ENCODE assay signal across 8 cellular contexts in the genomic region with DNA sequence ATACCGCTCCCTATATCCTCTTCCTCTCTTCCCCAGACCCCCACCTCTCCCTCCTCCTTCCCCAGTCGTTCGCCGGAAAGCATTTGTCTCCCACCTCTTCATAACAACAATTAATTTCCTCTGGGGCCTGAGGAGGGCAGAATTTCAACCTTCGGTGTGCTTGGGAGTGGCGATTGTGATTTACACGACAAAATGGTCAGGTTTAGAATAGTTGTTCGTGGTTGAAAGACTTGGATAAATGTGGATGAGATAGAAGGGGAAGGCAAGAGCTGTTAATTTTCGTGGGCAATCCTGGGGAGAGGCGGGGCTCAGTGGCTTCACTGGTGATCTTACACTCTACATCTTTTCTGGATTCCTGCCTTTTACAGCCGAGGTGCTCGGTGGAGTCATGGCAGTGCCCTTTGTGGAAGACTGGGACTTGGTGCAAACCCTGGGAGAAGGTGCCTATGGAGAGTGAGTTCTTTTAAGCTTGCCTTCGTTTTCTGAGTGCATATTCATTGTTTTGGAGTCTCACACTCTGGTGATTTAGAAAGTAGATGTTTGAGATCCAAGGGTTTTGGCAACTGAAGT. TPM values are rescaled to one million over a fixed set of nuclear protein-coding genes. Genes with fewer than 3 reads are reported as not detected.
DNase-seq lines count a peak whose midpoint lies in the region; ATAC-seq, FAIRE-seq and TF ChIP-seq lines count a peak whose summit lies in the region.

No MANE protein-coding gene starts in this region.

- peak overlapping the region; percentile 37 for H3K27ac Mint-ChIP-seq in stimulated activated naive B cell treated with anti-CD40 and anti-IgM and Interleukin-4, amounts not matched to agents 10 μg/mL and 1 μg/mL and 100 μg/mL, for 72 hours

- peak; percentile 9 for FAIRE-seq in keratinocyte (lab: Jason Lieb, UNC)

- H3K9me3 ChIP-seq in keratinocyte (ENCODE audit: control insufficient read depth, low read depth, low read length), result no peaks in the 10 kb centered on the region

- H3K79me2 ChIP-seq in ACC112 (ENCODE audit: control insufficient read depth, insufficient read depth, low read length, unreplicated experiment), result peaks cover 23% of the 10 kb centered on the region
- H3K79me2 ChIP-seq in keratinocyte (ENCODE audit: control insufficient read depth, insufficient read depth, low read length), result peaks cover 8% of the 10 kb centered on the region

- TF ChIP-seq CTCF in GM12872 (IDR thresholded peaks at IDR 0.05; ENCODE audit: insufficient read depth, low read depth, low read length) (peak; percentile 37; the same call in 1 of the 3 replicates), astrocyte of the spinal cord (IDR thresholded peaks at IDR 0.05; ENCODE audit: low read depth, low read length) (peak; percentile 46), keratinocyte (optimal IDR thresholded peaks at IDR 0.05 in 1 of 3, IDR thresholded peaks at IDR 0.05 in 1 of 3, conservative IDR thresholded peaks at IDR 0.05 in 1 of 3; ENCODE audit: extremely low read depth in 1 of 3, insufficient read depth in 2 of 3, low read length in 3 of 3) (peak; percentile 16 to 47 (median 44))

- H3K9me3 Mint-ChIP-seq in stimulated activated naive B cell treated with anti-CD40 and anti-IgM and Interleukin-4, amounts not matched to agents 10 μg/mL and 1 μg/mL and 100 μg/mL, for 72 hours, result no peaks in the 10 kb centered on the region

- peaks cover 26% of the 10 kb centered on the region for H3K4me1 ChIP-seq in ACC112 (ENCODE audit: control insufficient read depth, insufficient read depth, low read length, unreplicated experiment)
- peaks cover 27% of the 10 kb centered on the region for H3K4me1 ChIP-seq in keratinocyte (ENCODE audit: control insufficient read depth, extremely low read depth, insufficient read depth, low read length)

- dilution Hi-C loops in keratinocyte (cut with MboI; ENCODE audit: extremely low pct_ligation_motif_present, low sequenced_read_pairs), result no loop called here

- in situ Hi-C loops in astrocyte of the spinal cord (cut with HindIII; ENCODE audit: low sequenced_read_pairs), result no loop called here

- H3K36me3 ChIP-seq in ACC112 (ENCODE audit: insufficient read depth, low read length) (peaks cover 12% of the 10 kb centered on the region), keratinocyte (ENCODE audit: control insufficient read depth in 2 of 2, extremely low read depth in 1 of 2, insufficient read depth in 2 of 2, low read length in 2 of 2) (peaks cover 3 to 8% of the 10 kb centered on the region in 2 experiments)

- peak; percentile 96 to 97 for DNase-seq in NCI-H526 (lab: John Stamatoyannopoulos, UW)
- no peak for DNase-seq in astrocyte of the spinal cord (ENCODE audit: low read depth, low spot score)
- no peak for DNase-seq in keratinocyte (ENCODE audit: low read depth, low spot score)
- DNase-seq in stimulated activated naive B cell treated with anti-CD40 and anti-IgM and Interleukin-4, amounts not matched to agents 10 μg/mL and 1 μg/mL and 100 μg/mL, for 72 hours, result no peak
- no peak for DNase-seq in islet precursor cell

- no peaks in the 10 kb centered on the region for H3K27me3 Mint-ChIP-seq in stimulated activated naive B cell treated with anti-CD40 and anti-IgM and Interleukin-4, amounts not matched to agents 10 μg/mL and 1 μg/mL and 100 μg/mL, for 72 hours

- peak; percentile 18 for ATAC-seq in HG02798 (IDR thresholded peaks at IDR 0.05; ENCODE audit: poor library complexity, unreplicated experiment)
- peak; percentile 41 to 55 for ATAC-seq in stimulated activated naive B cell treated with anti-CD40 and anti-IgM and Interleukin-4, amounts not matched to agents 10 μg/mL and 1 μg/mL and 100 μg/mL, for 72 hours (replicated peaks)

- H4K20me1 ChIP-seq in keratinocyte (ENCODE audit: control insufficient read depth, extremely low read depth, insufficient read depth, low read length), result no peaks in the 10 kb centered on the region

- H3K27me3 ChIP-seq in ACC112 (ENCODE audit: insufficient read depth, low read length) (no peaks in the 10 kb centered on the region), keratinocyte (ENCODE audit: control insufficient read depth, extremely low read depth, insufficient read depth, low read length) (no peaks in the 10 kb centered on the region)

- H3K4me1 Mint-ChIP-seq in stimulated activated naive B cell treated with anti-CD40 and anti-IgM and Interleukin-4, amounts not matched to agents 10 μg/mL and 1 μg/mL and 100 μg/mL, for 72 hours, result peaks cover 13 to 31% of the 10 kb centered on the region in 2 donors

- H3K4me2 ChIP-seq in keratinocyte (ENCODE audit: control insufficient read depth, extremely low read depth, insufficient read depth, low read depth, low read length), result peak overlapping the region; percentile 94

- peak overlapping the region; percentile 94 for H3K27ac ChIP-seq in ACC112 (ENCODE audit: low read depth, low read length)
- peak overlapping the region; percentile 75 for H3K27ac ChIP-seq in keratinocyte (ENCODE audit: control insufficient read depth, insufficient read depth, low read length)

- H3K4me3 ChIP-seq in ACC112 (ENCODE audit: low read depth, low read length), result peak overlapping the region; percentile 89
- peak overlapping the region; percentile 82 for H3K4me3 ChIP-seq in astrocyte of the spinal cord (ENCODE audit: low read depth, low read length)
- peak overlapping the region; percentile 64 to 77 (median 69) for H3K4me3 ChIP-seq in keratinocyte (ENCODE audit: control insufficient read depth in 2 of 3, extremely low read depth in 1 of 3, insufficient read depth in 2 of 3, low read depth in 1 of 3, low read length in 3 of 3)

- no peaks in the 10 kb centered on the region for H3K9me1 ChIP-seq in keratinocyte (ENCODE audit: control insufficient read depth, extremely low read depth, insufficient read depth, low read length)

- H2AFZ ChIP-seq in ACC112 (ENCODE audit: low read length, unreplicated experiment) (peak overlapping the region; percentile 77), keratinocyte (ENCODE audit: control insufficient read depth, low read length) (peak overlapping the region; percentile 75)

- peaks cover 13 to 35% of the 10 kb centered on the region in 2 donors for H3K36me3 Mint-ChIP-seq in stimulated activated naive B cell treated with anti-CD40 and anti-IgM and Interleukin-4, amounts not matched to agents 10 μg/mL and 1 μg/mL and 100 μg/mL, for 72 hours

- H3K4me3 Mint-ChIP-seq in stimulated activated naive B cell treated with anti-CD40 and anti-IgM and Interleukin-4, amounts not matched to agents 10 μg/mL and 1 μg/mL and 100 μg/mL, for 72 hours, result peak overlapping the region; percentile 87 to 90

- H3K9ac ChIP-seq in keratinocyte (ENCODE audit: control insufficient read depth, extremely low read depth, insufficient read depth, low read length), result peak overlapping the region; percentile 77

RNA-seq across cellular contexts. Expression of a gene that starts 1.5 kb away (rescaled TPM):
- 13.4 to 38.2 TPM (median 25.8 TPM) in 3 replicates for polyA plus RNA-seq in keratinocyte
- polyA plus RNA-seq in keratinocyte (2011; ENCODE audit: low read depth), result 2.6 TPM
- polyA plus RNA-seq in keratinocyte (2011; cell fraction: cytosol; rRNA removed), result 13.2 and 19.0 TPM in 2 replicates
- polyA plus RNA-seq in keratinocyte (2011; cell fraction: nucleus; rRNA removed), result 12.3 and 14.5 TPM in 2 replicates
- polyA plus RNA-seq in keratinocyte (2012; ENCODE audit: low replicate concordance), result 1.7 and 26.0 TPM in 2 replicates
- 7.1 to 21.9 TPM (median 7.5 TPM) in 3 replicates for polyA minus RNA-seq in keratinocyte
- 10.6 TPM for polyA minus RNA-seq in keratinocyte (2011; cell fraction: cytosol; rRNA and poly(A)+ RNA removed)
- polyA minus RNA-seq in keratinocyte (2011; cell fraction: nucleus; rRNA and poly(A)+ RNA removed), result 8.1 and 18.7 TPM in 2 replicates

RNA-seq across cellular contexts. Expression of a gene that starts 33.8 kb away (rescaled TPM):
- polyA plus RNA-seq in keratinocyte, result 183 to 221 TPM (median 214 TPM) in 3 replicates
- polyA plus RNA-seq in keratinocyte (2011; ENCODE audit: low read depth), result 41.4 TPM
- polyA plus RNA-seq in keratinocyte (2011; cell fraction: cytosol; rRNA removed), result 63.8 and 98.5 TPM in 2 replicates
- polyA plus RNA-seq in keratinocyte (2011; cell fraction: nucleus; rRNA removed), result 217 and 230 TPM in 2 replicates
- 50.5 and 153 TPM in 2 replicates for polyA plus RNA-seq in keratinocyte (2012; ENCODE audit: low replicate concordance)
- 366 to 686 TPM (median 640 TPM) in 3 replicates for polyA minus RNA-seq in keratinocyte
- polyA minus RNA-seq in keratinocyte (2011; cell fraction: cytosol; rRNA and poly(A)+ RNA removed), result 113 TPM
- polyA minus RNA-seq in keratinocyte (2011; cell fraction: nucleus; rRNA and poly(A)+ RNA removed), result 394 and 505 TPM in 2 replicates

RNA-seq across cellular contexts. Expression of a gene that starts 54.2 kb away (rescaled TPM):
- polyA plus RNA-seq in keratinocyte, result not detected in 3 replicates
- polyA plus RNA-seq in keratinocyte (2011; ENCODE audit: low read depth), result not detected
- polyA plus RNA-seq in keratinocyte (2011; cell fraction: cytosol; rRNA removed), result not detected in 2 replicates
- not detected in 2 replicates for polyA plus RNA-seq in keratinocyte (2011; cell fraction: nucleus; rRNA removed)
- polyA plus RNA-seq in keratinocyte (2012; ENCODE audit: low replicate concordance), result 0.13 TPM in 1 of 2 replicates, not detected in the other
- polyA minus RNA-seq in keratinocyte, result not detected in 3 replicates
- polyA minus RNA-seq in keratinocyte (2011; cell fraction: cytosol; rRNA and poly(A)+ RNA removed), result not detected
- not detected in 2 replicates for polyA minus RNA-seq in keratinocyte (2011; cell fraction: nucleus; rRNA and poly(A)+ RNA removed)

RNA-seq across cellular contexts. Expression of a gene that starts 57.2 kb away (rescaled TPM):
- polyA plus RNA-seq in keratinocyte, result 215 to 307 TPM (median 263 TPM) in 3 replicates
- 74.4 TPM for polyA plus RNA-seq in keratinocyte (2011; ENCODE audit: low read depth)
- polyA plus RNA-seq in keratinocyte (2011; cell fraction: cytosol; rRNA removed), result 212 and 329 TPM in 2 replicates
- polyA plus RNA-seq in keratinocyte (2011; cell fraction: nucleus; rRNA removed), result 71.5 and 88.2 TPM in 2 replicates
- 104 and 170 TPM in 2 replicates for polyA plus RNA-seq in keratinocyte (2012; ENCODE audit: low replicate concordance)
- polyA minus RNA-seq in keratinocyte, result 119 to 245 TPM (median 243 TPM) in 3 replicates
- 125 TPM for polyA minus RNA-seq in keratinocyte (2011; cell fraction: cytosol; rRNA and poly(A)+ RNA removed)
- polyA minus RNA-seq in keratinocyte (2011; cell fraction: nucleus; rRNA and poly(A)+ RNA removed), result 37.5 and 49.4 TPM in 2 replicates

Comparison
In these comparisons a context has a peak if more than half of its experiments do, and no peak if none do; other contexts are left out.
1. DNase-seq: peak in NCI-H526 (2 of 2); none in astrocyte of the spinal cord (single experiment), keratinocyte (single experiment), stimulated activated naive B cell treated with anti-CD40 and anti-IgM and Interleukin-4, amounts not matched to agents 10 μg/mL and 1 μg/mL and 100 μg/mL, for 72 hours (single experiment) and islet precursor cell (single experiment).
2. Peak in every context shown above with its lines, with median percentiles within 50 percentile points of each other: H3K4me3 ChIP-seq and CTCF ChIP-seq.